ENCODE assay signal across 14 cellular contexts in genomic region chr9:73037613-73038012, GRCh38.
DNase-seq lines count a peak whose midpoint lies in the region; ATAC-seq and TF ChIP-seq lines count a peak whose summit lies in the region.
"Had no signal": no experiment of that assay in that cellular context is flagged by ENCODE, and none has a peak within 500 bp of the region (broad histone marks: within the 10 kb centered on the region; RNA-seq: fewer than 3 reads in every experiment).

No MANE protein-coding gene starts in this region.

- no peak overlapping the region for H2BK120ac ChIP-seq in trophoblast cell (ENCODE audit: insufficient read depth, low read length, poor library complexity)

- no peaks in the 10 kb centered on the region for H3K36me3 ChIP-seq in SJCRH30
- no peaks in the 10 kb centered on the region for H3K36me3 ChIP-seq in trophoblast cell (ENCODE audit: control insufficient read depth in 1 of 2, insufficient read depth in 2 of 2, low read length in 2 of 2)
- H3K36me3 ChIP-seq in mucosa of descending colon (ENCODE audit: low read depth) = no peaks in the 10 kb centered on the region
- H3K36me3 ChIP-seq: right atrium auricular region had no signal

- H3K79me1 ChIP-seq in trophoblast cell (ENCODE audit: low read length) = no peaks in the 10 kb centered on the region

- H3K9me3 ChIP-seq in SJCRH30 (replicated peaks) (no peaks in the 10 kb centered on the region), trophoblast cell (ENCODE audit: insufficient read depth, low read depth, low read length) (no peaks in the 10 kb centered on the region), mucosa of descending colon (no peaks in the 10 kb centered on the region)
- H3K9me3 ChIP-seq: right atrium auricular region had no signal

- ATAC-seq in activated T-cell treated with anti-CD3 and anti-CD28 coated beads, Interleukin-2, amount 50 U/mL, for 4 hours = no peak
- ATAC-seq in mucosa of descending colon = no peak
- ATAC-seq: naive thymus-derived CD8-positive, alpha-beta T cell had no signal

- WGBS in trophoblast cell (ENCODE audit: extremely low coverage, insufficient coverage, insufficient read length) = no CpG with 5 or more reads among the region's 3 CpGs

- no peak overlapping the region for H2AFZ ChIP-seq in trophoblast cell (ENCODE audit: insufficient read depth, low read length, poor library complexity)

- H3K4me3 Mint-ChIP-seq in activated T-cell treated with anti-CD3 and anti-CD28 coated beads, Interleukin-2, amount 50 U/mL, for 4 hours = no peak overlapping the region
- H3K4me3 Mint-ChIP-seq: activated B cell treated with CpG ODN at 0.5 μM for 24 hours; naive thymus-derived CD8-positive, alpha-beta T cell had no signal

- H3K27ac ChIP-seq in SJCRH30 = no peak overlapping the region
- H3K27ac ChIP-seq in trophoblast cell (ENCODE audit: low read depth, low read length) = no peak overlapping the region

- peaks cover 20% of the 10 kb centered on the region for H3K27me3 Mint-ChIP-seq in activated T-cell treated with anti-CD3 and anti-CD28 coated beads, Interleukin-2, amount 50 U/mL, for 4 hours (ENCODE audit: low read depth)

- no peak overlapping the region for H4K8ac ChIP-seq in trophoblast cell (ENCODE audit: low read depth, low read length)

- no peaks in the 10 kb centered on the region for H3K79me2 ChIP-seq in trophoblast cell (ENCODE audit: control insufficient read depth, insufficient read depth, low read length, poor library complexity)

- H3K4me2 ChIP-seq in trophoblast cell (ENCODE audit: low read length) = peak overlapping the region; percentile 56

- H3K36me3 Mint-ChIP-seq in activated T-cell treated with anti-CD3 and anti-CD28 coated beads, Interleukin-2, amount 50 U/mL, for 4 hours (ENCODE audit: insufficient read depth) = no peaks in the 10 kb centered on the region
- H3K36me3 Mint-ChIP-seq: naive thymus-derived CD8-positive, alpha-beta T cell had no signal

- H3K14ac ChIP-seq in trophoblast cell (ENCODE audit: low read length) = no peak overlapping the region

- DNase-seq in AG20443 (ENCODE audit: low spot score) (peak; percentile 13), SJCRH30 (peak; percentile 43 to 67), foreskin melanocyte (peak; percentile 44), trophoblast cell (no peak), SKM-1 (lab: John Stamatoyannopoulos, UW; ENCODE audit: unreplicated experiment) (no peak), SHP77 treated with DMSO at 0.1 percent for 48 hours (lab: John Stamatoyannopoulos, UW) (no peak), mucosa of descending colon (no peak)
- DNase-seq in activated T-cell treated with anti-CD3 and anti-CD28 coated beads, Interleukin-2, amount 50 U/mL, for 4 hours = no peak
- DNase-seq: activated B cell treated with CpG ODN at 0.5 μM for 24 hours; activated naive CD4-positive, alpha-beta T cell treated with Interleukin-2 at 50 U/mL for 16 hours; naive thymus-derived CD8-positive, alpha-beta T cell; NCI-H1092 treated with DMSO at 0.1 percent for 48 hours; stimulated activated CD4-positive, alpha-beta T cell treated with anti-CD3 and anti-CD28 coated beads, Interleukin-4, amount 100 ng/mL, for 24 hours had no signal

- H4K91ac ChIP-seq in trophoblast cell (ENCODE audit: low read depth, low read length) = no peak overlapping the region

- H3K4me1 Mint-ChIP-seq in activated T-cell treated with anti-CD3 and anti-CD28 coated beads, Interleukin-2, amount 50 U/mL, for 4 hours (ENCODE audit: low read depth) = no peaks in the 10 kb centered on the region
- H3K4me1 Mint-ChIP-seq: activated B cell treated with CpG ODN at 0.5 μM for 24 hours; naive thymus-derived CD8-positive, alpha-beta T cell had no signal

- H3K4ac ChIP-seq in trophoblast cell (ENCODE audit: low read depth, low read length) = no peak overlapping the region

- no peak overlapping the region for H3K23ac ChIP-seq in trophoblast cell (ENCODE audit: low read length)

- no peak overlapping the region for H3K4me3 ChIP-seq in SJCRH30
- H3K4me3 ChIP-seq in trophoblast cell (ENCODE audit: low read depth, low read length) = no peak overlapping the region
- H3K4me3 ChIP-seq in mucosa of descending colon = no peak overlapping the region
- H3K4me3 ChIP-seq: right atrium auricular region had no signal

- TF ChIP-seq CTCF in mucosa of descending colon (IDR thresholded peaks at IDR 0.05) = no peak

- H2BK5ac ChIP-seq in trophoblast cell (ENCODE audit: low read depth, low read length, poor library complexity) = no peak overlapping the region

- intact Hi-C loops in mucosa of descending colon (cut with DNase I, micrococcal nuclease) = no loop called here

- no peak overlapping the region for H2AK5ac ChIP-seq in trophoblast cell (ENCODE audit: low read length)

- no peak overlapping the region for H4K12ac ChIP-seq in trophoblast cell (ENCODE audit: low read depth, low read length)

- no peak overlapping the region for H2BK12ac ChIP-seq in trophoblast cell (ENCODE audit: low read length)

- no peaks in the 10 kb centered on the region for H3K9me3 Mint-ChIP-seq in activated T-cell treated with anti-CD3 and anti-CD28 coated beads, Interleukin-2, amount 50 U/mL, for 4 hours
- H3K9me3 Mint-ChIP-seq: activated B cell treated with CpG ODN at 0.5 μM for 24 hours; naive thymus-derived CD8-positive, alpha-beta T cell had no signal

- no peak overlapping the region for H3K18ac ChIP-seq in trophoblast cell (ENCODE audit: low read length)

- H3K27me3 ChIP-seq in SJCRH30 = no peaks in the 10 kb centered on the region
- H3K27me3 ChIP-seq in trophoblast cell (ENCODE audit: insufficient read depth, low read length) = no peaks in the 10 kb centered on the region
- H3K27me3 ChIP-seq: right atrium auricular region had no signal

- H3K4me1 ChIP-seq in SJCRH30 (peaks cover 30% of the 10 kb centered on the region), trophoblast cell (ENCODE audit: control insufficient read depth in 1 of 2, insufficient read depth in 2 of 2, low read length in 2 of 2) (peaks cover 7 to 11% of the 10 kb centered on the region in 2 experiments), mucosa of descending colon (ENCODE audit: low read depth) (no peaks in the 10 kb centered on the region)

- no peak overlapping the region for H3K9ac ChIP-seq in trophoblast cell (ENCODE audit: low read length)

Comparison
In these comparisons a context has a peak if more than half of its experiments do, and no peak if none do; other contexts are left out.
1. DNase-seq: peak in AG20443 (single experiment), SJCRH30 (2 of 2) and foreskin melanocyte (single experiment); none in trophoblast cell (0 of 2), SKM-1 (single experiment), activated T-cell treated with anti-CD3 and anti-CD28 coated beads, Interleukin-2, amount 50 U/mL, for 4 hours (single experiment), SHP77 treated with DMSO at 0.1 percent for 48 hours (single experiment) and mucosa of descending colon (0 of 3).